Comparison of ENCODE assay signal across 20 cellular contexts in genomic region chr12:66508025-66508424, GRCh38.
"Had no signal": no experiment of that assay in that cellular context is flagged by ENCODE, and none has a peak within 500 bp of the region (broad histone marks: within the 10 kb centered on the region; RNA-seq: fewer than 3 reads in every experiment).

No MANE protein-coding gene starts in this region.

- DNase-seq: colonic mucosa; effector CD8-positive, alpha-beta T cell; endodermal cell; gastrocnemius medialis; head of caudate nucleus; left cardiac atrium; left lung; naive thymus-derived CD8-positive, alpha-beta T cell; nephron progenitor cell; nucleus accumbens; posterior cingulate gyrus; psoas muscle; right cardiac atrium; sigmoid colon; stimulated activated CD4-positive, alpha-beta T cell treated with anti-CD3 and anti-CD28 coated beads, Interleukin-2, amount 100 ng/mL, for 24 hours; stimulated activated CD4-positive, alpha-beta T cell treated with anti-CD3 and anti-CD28 coated beads, Interleukin-4, amount 100 ng/mL, for 24 hours; stimulated activated naive CD4-positive, alpha-beta T cell treated with Interleukin-2 at 50 U/mL for 16 hours; stomach; thyroid gland had no signal

- H3K36me3 ChIP-seq: colonic mucosa, gastrocnemius medialis, left lung, sigmoid colon, stomach, thyroid gland had no signal

- H3K9me3 ChIP-seq: colonic mucosa, gastrocnemius medialis, sigmoid colon, thyroid gland had no signal

- H3K4me3 ChIP-seq: colonic mucosa, gastrocnemius medialis, left lung, psoas muscle, sigmoid colon, stomach, thyroid gland had no signal

- H3K27me3 ChIP-seq: colonic mucosa, gastrocnemius medialis, left lung, sigmoid colon, stomach, thyroid gland had no signal

- ATAC-seq: gastrocnemius medialis; left cardiac atrium; left lung; naive thymus-derived CD8-positive, alpha-beta T cell; psoas muscle; right cardiac atrium; stimulated activated effector memory CD8-positive, alpha-beta T cell treated with anti-CD3 and anti-CD28 coated beads, Interleukin-12 subunit alpha, Interleukin-12 subunit beta, amount 100 ng/mL, for 72 hours had no signal

- H3K27ac ChIP-seq: colonic mucosa, gastrocnemius medialis, left lung, psoas muscle, sigmoid colon, stomach, thyroid gland had no signal

- H3K4me1 ChIP-seq: colonic mucosa, gastrocnemius medialis, left lung, psoas muscle, sigmoid colon, stomach, thyroid gland had no signal
